ENCODE assay signal across 33 cellular contexts in genomic region chr9:75282047-75282446, GRCh38.
"Had no signal": no experiment of that assay in that cellular context is flagged by ENCODE, and none has a peak within 500 bp of the region (broad histone marks: within the 10 kb centered on the region; RNA-seq: fewer than 3 reads in every experiment).

No MANE protein-coding gene starts in this region.

- H3K4me1 ChIP-seq: adrenal gland, body of pancreas, breast epithelium had no signal

- H3K9me3 ChIP-seq: adrenal gland, body of pancreas had no signal

- H3K27me3 ChIP-seq: adrenal gland, body of pancreas, brain microvascular endothelial cell, breast epithelium had no signal

- H3K4me3 ChIP-seq: adrenal gland, body of pancreas, breast epithelium had no signal

- H3K36me3 ChIP-seq: adrenal gland, brain microvascular endothelial cell, breast epithelium had no signal

- ATAC-seq: activated CD8-positive, alpha-beta T cell treated with anti-CD3 and anti-CD28 coated beads for 36 hours; activated naive CD4-positive, alpha-beta T cell treated with anti-CD3 and anti-CD28 coated beads, Interleukin-2, amount 50 U/mL, for 72 hours; activated T-cell treated with anti-CD3 and anti-CD28 coated beads, Interleukin-2, amount 50 U/mL, for 4 hours; activated T-cell treated with anti-CD3 and anti-CD28 coated beads, Interleukin-2, amount 50 U/mL, for 72 hours; activated T-helper 17 cell treated with anti-CD3 and anti-CD28 coated beads, Interleukin-2, amount 50 U/mL, for 72 hours; body of pancreas had no signal

- DNase-seq: activated B cell treated with CpG ODN at 0.5 μM for 24 hours; activated CD4-positive, alpha-beta memory T cell treated with anti-CD3 and anti-CD28 coated beads for 36 hours; activated CD4-positive, alpha-beta T cell treated with anti-CD3 and anti-CD28 coated beads for 4 hours; activated CD4-positive, alpha-beta T cell treated with anti-CD3 and anti-CD28 coated beads, Interleukin-2, amount 10 ng/mL, durations not matched to agents 24 days and 14 days; activated CD4-positive, alpha-beta T cell treated with anti-CD3 and anti-CD28 coated beads, Interleukin-2, amount 50 U/mL, for 1 hour; activated CD4-positive, alpha-beta T cell treated with anti-CD3 and anti-CD28 coated beads, Interleukin-2, amount 50 U/mL, for 4 hours; activated CD4-positive, CD25-positive, alpha-beta regulatory T cell treated with anti-CD3 and anti-CD28 coated beads, Interleukin-2, amount 50 U/mL, for 72 hours; activated CD8-positive, alpha-beta memory T cell treated with anti-CD3 and anti-CD28 coated beads, Interleukin-2, amount 50 U/mL, for 4 hours; activated CD8-positive, alpha-beta T cell treated with anti-CD3 and anti-CD28 coated beads for 36 hours; activated effector memory CD4-positive, alpha-beta T cell treated with anti-CD3 and anti-CD28 coated beads, Interleukin-2, amount 50 U/mL, for 16 hours; activated gamma-delta T cell treated with Interleukin-2 at 50 U/mL for 16 hours; activated naive CD4-positive, alpha-beta T cell; activated naive CD4-positive, alpha-beta T cell treated with anti-CD3 and anti-CD28 coated beads for 36 hours; activated naive CD4-positive, alpha-beta T cell treated with anti-CD3 and anti-CD28 coated beads, Interleukin-2, amount 50 U/mL, for 16 hours; activated naive CD8-positive, alpha-beta T cell treated with anti-CD3 and anti-CD28 coated beads for 36 hours; activated T-cell treated with anti-CD3 and anti-CD28 coated beads for 4 hours; activated T-cell treated with anti-CD3 and anti-CD28 coated beads, Interleukin-2, amount 50 U/mL, for 1 hour; activated T-cell treated with anti-CD3 and anti-CD28 coated beads, Interleukin-2, amount 50 U/mL, for 4 hours; activated T-cell treated with anti-CD3 and anti-CD28 coated beads, Interleukin-2, amount 50 U/mL, for 72 hours; adrenal gland; amniotic stem cell; aorta; body of pancreas; brain microvascular endothelial cell; central memory CD4-positive, alpha-beta T cell; T-helper 2 cell; T-helper 9 cell had no signal

- H3K27ac ChIP-seq: adrenal gland, body of pancreas, brain microvascular endothelial cell, breast epithelium, VCaP had no signal

- FAIRE-seq: astrocyte, TTC549 had no signal
